Comparison of ENCODE assay signal across 18 cellular contexts in the genomic region with DNA sequence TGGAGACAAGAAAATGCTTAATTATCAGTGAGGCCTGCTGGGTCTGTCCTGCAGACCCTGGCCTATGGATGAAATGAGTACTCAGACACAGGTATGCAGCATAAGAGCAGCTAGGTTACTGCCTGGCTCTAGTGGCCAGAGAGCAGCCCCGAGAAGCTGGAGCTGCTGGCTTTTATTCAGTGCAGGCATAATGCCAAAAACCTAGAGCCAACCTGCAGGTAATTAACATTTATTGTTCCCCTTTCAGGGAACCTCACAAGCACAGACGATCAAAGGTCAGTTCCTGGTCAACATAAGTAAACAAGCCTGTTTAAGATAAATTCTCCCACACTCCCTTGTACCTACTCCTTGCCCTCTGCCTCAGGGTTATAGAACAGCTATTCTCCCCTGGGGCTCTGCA. TPM values are rescaled to one million over a fixed set of nuclear protein-coding genes. Genes with fewer than 3 reads are reported as not detected.
"Had no signal": no experiment of that assay in that cellular context is flagged by ENCODE, and none has a peak within 500 bp of the region (broad histone marks: within the 10 kb centered on the region; RNA-seq: fewer than 3 reads in every experiment).

No MANE protein-coding gene starts in this region.

- H3K4me3 Mint-ChIP-seq: activated B cell treated with CpG ODN at 0.5 μM for 24 hours; activated CD4-positive, alpha-beta T cell treated with anti-CD3 and anti-CD28 coated beads, Interleukin-2, amount 10 ng/mL, durations not matched to agents 24 days and 14 days; activated naive CD4-positive, alpha-beta T cell treated with anti-CD3 and anti-CD28 coated beads, Interleukin-2, amount 50 U/mL, for 24 hours; neural crest cell had no signal

- H3K4me3 ChIP-seq: esophagus squamous epithelium, left lung, ovary, skin epidermis, upper lobe of left lung had no signal

- H3K4me1 ChIP-seq: left lung, upper lobe of left lung had no signal

- H3K27ac ChIP-seq: esophagus squamous epithelium, foreskin keratinocyte, left lung, ovary, skin epidermis, upper lobe of left lung had no signal

- ATAC-seq: foreskin keratinocyte, left lung had no signal

- DNase-seq: activated B cell treated with CpG ODN at 0.5 μM for 24 hours; activated CD4-positive, alpha-beta T cell treated with anti-CD3 and anti-CD28 coated beads, Interleukin-2, amount 10 ng/mL, durations not matched to agents 24 days and 14 days; activated effector memory CD4-positive, alpha-beta T cell treated with Interleukin-2 at 50 U/mL for 16 hours; activated T-cell treated with anti-CD3 and anti-CD28 coated beads, Interleukin-2, amount 50 U/mL, for 1 hour; amygdala; esophagus squamous epithelium; foreskin keratinocyte; left lung; mesendoderm; ovary; T-helper 2 cell; upper lobe of left lung had no signal

- H3K9me3 ChIP-seq: esophagus squamous epithelium, left lung, ovary, upper lobe of left lung had no signal

- H3K27me3 ChIP-seq: esophagus squamous epithelium, foreskin keratinocyte, left lung, ovary, upper lobe of left lung had no signal

- H3K4me1 Mint-ChIP-seq: activated B cell treated with CpG ODN at 0.5 μM for 24 hours, neural crest cell had no signal

- H3K36me3 ChIP-seq: ovary had no signal

- H3K27me3 Mint-ChIP-seq: activated B cell treated with CpG ODN at 0.5 μM for 24 hours; activated CD4-positive, alpha-beta T cell treated with anti-CD3 and anti-CD28 coated beads, Interleukin-2, amount 10 ng/mL, durations not matched to agents 24 days and 14 days; activated naive CD4-positive, alpha-beta T cell treated with anti-CD3 and anti-CD28 coated beads, Interleukin-2, amount 50 U/mL, for 24 hours had no signal

- H3K27ac Mint-ChIP-seq: activated B cell treated with CpG ODN at 0.5 μM for 24 hours; activated CD4-positive, alpha-beta T cell treated with anti-CD3 and anti-CD28 coated beads, Interleukin-2, amount 10 ng/mL, durations not matched to agents 24 days and 14 days; activated naive CD4-positive, alpha-beta T cell treated with anti-CD3 and anti-CD28 coated beads, Interleukin-2, amount 50 U/mL, for 24 hours had no signal

- H3K9me3 Mint-ChIP-seq: activated B cell treated with CpG ODN at 0.5 μM for 24 hours; activated CD4-positive, alpha-beta T cell treated with anti-CD3 and anti-CD28 coated beads, Interleukin-2, amount 10 ng/mL, durations not matched to agents 24 days and 14 days; activated naive CD4-positive, alpha-beta T cell treated with anti-CD3 and anti-CD28 coated beads, Interleukin-2, amount 50 U/mL, for 24 hours had no signal

RNA-seq across cellular contexts. Expression of a gene that starts 57.9 kb away (rescaled TPM):
- total RNA-seq: activated B cell treated with CpG ODN at 0.5 μM for 24 hours; activated CD4-positive, alpha-beta T cell treated with anti-CD3 and anti-CD28 coated beads, Interleukin-2, amount 10 ng/mL, durations not matched to agents 24 days and 14 days; activated CD8-positive, alpha-beta memory T cell treated with anti-CD3 and anti-CD28 coated beads for 36 hours; chondrocyte; esophagus squamous epithelium; foreskin keratinocyte; left lung; neural crest cell; ovary; subcutaneous adipose tissue; upper lobe of left lung had no signal
- polyA plus RNA-seq: foreskin keratinocyte, ovary had no signal
